ENCODE assay signal across 1 cellular context in genomic region chr9:127946728-127947127, GRCh38.
TF ChIP-seq lines count a peak whose summit lies in the region.

No MANE protein-coding gene starts in this region.

TF ChIP-seq in HepG2, 621 proteins besides CTCF, POLR2A, EP300 and RAD21:
- TF ChIP-seq NCOA2 (CRISPR knock-in tag; IDR thresholded peaks at IDR 0.05) (0 out of 2 replicates have a peak, but pooled peaks have one; percentile 22), GATA4 (IDR thresholded peaks at IDR 0.05; ENCODE audit: borderline replicate concordance, low read depth) (no peak), TBX2 (CRISPR knock-in tag; IDR thresholded peaks at IDR 0.05; ENCODE audit: borderline replicate concordance) (peak; percentile 48; the same call in 1 of the 2 replicates), ZNF703 (CRISPR knock-in tag; IDR thresholded peaks at IDR 0.05; ENCODE audit: borderline replicate concordance) (0 out of 2 replicates have a peak, but pooled peaks have one; percentile 24), CREBL2 (CRISPR knock-in tag; IDR thresholded peaks at IDR 0.05; ENCODE audit: borderline replicate concordance) (no peak), USF2 (IDR thresholded peaks at IDR 0.05; ENCODE audit: low read depth, low read length) (peak; percentile 47), USF2 (CRISPR knock-in tag; IDR thresholded peaks at IDR 0.05; ENCODE audit: borderline replicate concordance) (peak; percentile 70; the same call in 1 of the 2 replicates), SOX13 (IDR thresholded peaks at IDR 0.05) (no peak), SOX13 (CRISPR knock-in tag; conservative IDR thresholded peaks at IDR 0.05 in 1 of 2, IDR thresholded peaks at IDR 0.05 in 1 of 2) (peak in 1 of 2 experiments; percentile 44; a peak in 1 of 4 replicates), CEBPB (IDR thresholded peaks at IDR 0.05; ENCODE audit: borderline replicate concordance, low read depth, low read length) (no peak), RAD51 (IDR thresholded peaks at IDR 0.05; ENCODE audit: borderline replicate concordance) (peak; percentile 56; the same call in 1 of the 2 replicates), NFRKB (IDR thresholded peaks at IDR 0.05) (no peak), SALL1 (CRISPR knock-in tag; IDR thresholded peaks at IDR 0.05) (peak; percentile 11; the same call in 1 of the 2 replicates), ZNF614 (CRISPR knock-in tag; IDR thresholded peaks at IDR 0.05; ENCODE audit: borderline replicate concordance) (no peak), ZNF7 (CRISPR knock-in tag; IDR thresholded peaks at IDR 0.05) (no peak), TBX3 (IDR thresholded peaks at IDR 0.05; ENCODE audit: borderline replicate concordance) (no peak), ZSCAN29 (CRISPR knock-in tag; conservative IDR thresholded peaks at IDR 0.05) (no peak), ZNF281 (CRISPR knock-in tag; IDR thresholded peaks at IDR 0.05; ENCODE audit: borderline replicate concordance) (no peak), TEAD3 (CRISPR knock-in tag; optimal IDR thresholded peaks at IDR 0.05; ENCODE audit: borderline replicate concordance) (peak; percentile 22), PHF21A (CRISPR knock-in tag; IDR thresholded peaks at IDR 0.05) (peak; percentile 57; the same call in 1 of the 2 replicates), MED13 (CRISPR knock-in tag; IDR thresholded peaks at IDR 0.05) (no peak), ARID4A (CRISPR knock-in tag; IDR thresholded peaks at IDR 0.05; ENCODE audit: borderline replicate concordance) (no peak), HOXD1 (CRISPR knock-in tag; IDR thresholded peaks at IDR 0.05) (no peak), ZNF773 (CRISPR knock-in tag; IDR thresholded peaks at IDR 0.05; ENCODE audit: borderline replicate concordance) (no peak), ZNF740 (CRISPR knock-in tag; IDR thresholded peaks at IDR 0.05) (no peak), SOX6 (IDR thresholded peaks at IDR 0.05) (no peak), SOX6 (CRISPR knock-in tag; IDR thresholded peaks at IDR 0.05) (peak; percentile 47; the same call in 1 of the 2 replicates), SIX4 (CRISPR knock-in tag; IDR thresholded peaks at IDR 0.05) (peak; percentile 57; the same call in 1 of the 2 replicates)
- TF ChIP-seq, protein P1, sequence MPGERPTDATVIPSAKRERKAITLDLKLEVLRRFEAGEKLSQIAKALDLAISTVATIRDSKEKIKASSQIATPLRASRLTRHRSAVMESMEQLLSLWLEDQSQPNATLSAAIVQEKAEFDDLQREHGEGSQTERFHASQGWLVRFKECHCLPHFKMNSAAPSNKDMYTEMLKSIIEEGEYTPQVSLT (CRISPR knock-in tag; IDR thresholded peaks at IDR 0.05; ENCODE audit: borderline replicate concordance, low read depth), result no peak
- TF ChIP-seq, protein P2, sequence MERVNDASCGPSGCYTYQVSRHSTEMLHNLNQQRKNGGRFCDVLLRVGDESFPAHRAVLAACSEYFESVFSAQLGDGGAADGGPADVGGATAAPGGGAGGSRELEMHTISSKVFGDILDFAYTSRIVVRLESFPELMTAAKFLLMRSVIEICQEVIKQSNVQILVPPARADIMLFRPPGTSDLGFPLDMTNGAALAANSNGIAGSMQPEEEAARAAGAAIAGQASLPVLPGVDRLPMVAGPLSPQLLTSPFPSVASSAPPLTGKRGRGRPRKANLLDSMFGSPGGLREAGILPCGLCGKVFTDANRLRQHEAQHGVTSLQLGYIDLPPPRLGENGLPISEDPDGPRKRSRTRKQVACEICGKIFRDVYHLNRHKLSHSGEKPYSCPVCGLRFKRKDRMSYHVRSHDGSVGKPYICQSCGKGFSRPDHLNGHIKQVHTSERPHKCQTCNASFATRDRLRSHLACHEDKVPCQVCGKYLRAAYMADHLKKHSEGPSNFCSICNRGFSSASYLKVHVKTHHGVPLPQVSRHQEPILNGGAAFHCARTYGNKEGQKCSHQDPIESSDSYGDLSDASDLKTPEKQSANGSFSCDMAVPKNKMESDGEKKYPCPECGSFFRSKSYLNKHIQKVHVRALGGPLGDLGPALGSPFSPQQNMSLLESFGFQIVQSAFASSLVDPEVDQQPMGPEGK (CRISPR knock-in tag; IDR thresholded peaks at IDR 0.05), result peak; percentile 88
- TF ChIP-seq, protein P3, sequence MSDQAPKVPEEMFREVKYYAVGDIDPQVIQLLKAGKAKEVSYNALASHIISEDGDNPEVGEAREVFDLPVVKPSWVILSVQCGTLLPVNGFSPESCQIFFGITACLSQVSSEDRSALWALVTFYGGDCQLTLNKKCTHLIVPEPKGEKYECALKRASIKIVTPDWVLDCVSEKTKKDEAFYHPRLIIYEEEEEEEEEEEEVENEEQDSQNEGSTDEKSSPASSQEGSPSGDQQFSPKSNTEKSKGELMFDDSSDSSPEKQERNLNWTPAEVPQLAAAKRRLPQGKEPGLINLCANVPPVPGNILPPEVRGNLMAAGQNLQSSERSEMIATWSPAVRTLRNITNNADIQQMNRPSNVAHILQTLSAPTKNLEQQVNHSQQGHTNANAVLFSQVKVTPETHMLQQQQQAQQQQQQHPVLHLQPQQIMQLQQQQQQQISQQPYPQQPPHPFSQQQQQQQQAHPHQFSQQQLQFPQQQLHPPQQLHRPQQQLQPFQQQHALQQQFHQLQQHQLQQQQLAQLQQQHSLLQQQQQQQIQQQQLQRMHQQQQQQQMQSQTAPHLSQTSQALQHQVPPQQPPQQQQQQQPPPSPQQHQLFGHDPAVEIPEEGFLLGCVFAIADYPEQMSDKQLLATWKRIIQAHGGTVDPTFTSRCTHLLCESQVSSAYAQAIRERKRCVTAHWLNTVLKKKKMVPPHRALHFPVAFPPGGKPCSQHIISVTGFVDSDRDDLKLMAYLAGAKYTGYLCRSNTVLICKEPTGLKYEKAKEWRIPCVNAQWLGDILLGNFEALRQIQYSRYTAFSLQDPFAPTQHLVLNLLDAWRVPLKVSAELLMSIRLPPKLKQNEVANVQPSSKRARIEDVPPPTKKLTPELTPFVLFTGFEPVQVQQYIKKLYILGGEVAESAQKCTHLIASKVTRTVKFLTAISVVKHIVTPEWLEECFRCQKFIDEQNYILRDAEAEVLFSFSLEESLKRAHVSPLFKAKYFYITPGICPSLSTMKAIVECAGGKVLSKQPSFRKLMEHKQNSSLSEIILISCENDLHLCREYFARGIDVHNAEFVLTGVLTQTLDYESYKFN (CRISPR knock-in tag; conservative IDR thresholded peaks at IDR 0.05), result peak; percentile 43; the same call in 1 of the 2 replicates
- TF ChIP-seq, protein P4, sequence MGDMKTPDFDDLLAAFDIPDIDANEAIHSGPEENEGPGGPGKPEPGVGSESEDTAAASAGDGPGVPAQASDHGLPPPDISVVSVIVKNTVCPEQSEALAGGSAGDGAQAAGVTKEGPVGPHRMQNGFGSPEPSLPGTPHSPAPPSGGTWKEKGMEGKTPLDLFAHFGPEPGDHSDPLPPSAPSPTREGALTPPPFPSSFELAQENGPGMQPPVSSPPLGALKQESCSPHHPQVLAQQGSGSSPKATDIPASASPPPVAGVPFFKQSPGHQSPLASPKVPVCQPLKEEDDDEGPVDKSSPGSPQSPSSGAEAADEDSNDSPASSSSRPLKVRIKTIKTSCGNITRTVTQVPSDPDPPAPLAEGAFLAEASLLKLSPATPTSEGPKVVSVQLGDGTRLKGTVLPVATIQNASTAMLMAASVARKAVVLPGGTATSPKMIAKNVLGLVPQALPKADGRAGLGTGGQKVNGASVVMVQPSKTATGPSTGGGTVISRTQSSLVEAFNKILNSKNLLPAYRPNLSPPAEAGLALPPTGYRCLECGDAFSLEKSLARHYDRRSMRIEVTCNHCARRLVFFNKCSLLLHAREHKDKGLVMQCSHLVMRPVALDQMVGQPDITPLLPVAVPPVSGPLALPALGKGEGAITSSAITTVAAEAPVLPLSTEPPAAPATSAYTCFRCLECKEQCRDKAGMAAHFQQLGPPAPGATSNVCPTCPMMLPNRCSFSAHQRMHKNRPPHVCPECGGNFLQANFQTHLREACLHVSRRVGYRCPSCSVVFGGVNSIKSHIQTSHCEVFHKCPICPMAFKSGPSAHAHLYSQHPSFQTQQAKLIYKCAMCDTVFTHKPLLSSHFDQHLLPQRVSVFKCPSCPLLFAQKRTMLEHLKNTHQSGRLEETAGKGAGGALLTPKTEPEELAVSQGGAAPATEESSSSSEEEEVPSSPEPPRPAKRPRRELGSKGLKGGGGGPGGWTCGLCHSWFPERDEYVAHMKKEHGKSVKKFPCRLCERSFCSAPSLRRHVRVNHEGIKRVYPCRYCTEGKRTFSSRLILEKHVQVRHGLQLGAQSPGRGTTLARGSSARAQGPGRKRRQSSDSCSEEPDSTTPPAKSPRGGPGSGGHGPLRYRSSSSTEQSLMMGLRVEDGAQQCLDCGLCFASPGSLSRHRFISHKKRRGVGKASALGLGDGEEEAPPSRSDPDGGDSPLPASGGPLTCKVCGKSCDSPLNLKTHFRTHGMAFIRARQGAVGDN (CRISPR knock-in tag; IDR thresholded peaks at IDR 0.05), result peak; percentile 43; the same call in 1 of the 2 replicates
